Comparison of ENCODE assay signal across 27 cellular contexts in genomic region chr4:172791841-172792240, GRCh38.
"Had no signal": no experiment of that assay in that cellular context is flagged by ENCODE, and none has a peak within 500 bp of the region (broad histone marks: within the 10 kb centered on the region; RNA-seq: fewer than 3 reads in every experiment).

No MANE protein-coding gene starts in this region.

- H3K4me3 ChIP-seq: stomach, suprapubic skin, testis, thoracic aorta, thyroid gland, tibial artery, tibial nerve, transverse colon, upper lobe of left lung, upper lobe of right lung, uterus, vagina had no signal

- H3K4me3 Mint-ChIP-seq: stimulated activated effector memory CD8-positive, alpha-beta T cell treated with anti-CD3 and anti-CD28 coated beads, Interleukin-12 subunit alpha, Interleukin-12 subunit beta, amount 100 ng/mL, for 72 hours; stimulated activated memory B cell treated with anti-CD40 and anti-IgM and Interleukin-4, amounts not matched to agents 10 μg/mL and 1 μg/mL and 100 μg/mL, for 72 hours; stimulated activated naive B cell treated with anti-CD40 and anti-IgM and Interleukin-4, amounts not matched to agents 10 μg/mL and 1 μg/mL and 100 μg/mL, for 72 hours; stimulated activated naive CD8-positive, alpha-beta T cell treated with anti-CD3 and anti-CD28 coated beads, Interleukin-15, amount 100 ng/mL, for 72 hours; stimulated activated naive CD8-positive, alpha-beta T cell treated with anti-CD3 and anti-CD28 coated beads, Interleukin-15, Interleukin-2, amounts not matched to agents 100 ng/mL and 50 ng/mL, for 24 hours; type B pancreatic cell had no signal

- H3K9me3 Mint-ChIP-seq: stimulated activated effector memory CD8-positive, alpha-beta T cell treated with anti-CD3 and anti-CD28 coated beads, Interleukin-12 subunit alpha, Interleukin-12 subunit beta, amount 100 ng/mL, for 72 hours; stimulated activated memory B cell treated with anti-CD40 and anti-IgM and Interleukin-4, amounts not matched to agents 10 μg/mL and 1 μg/mL and 100 μg/mL, for 72 hours; stimulated activated naive B cell treated with anti-CD40 and anti-IgM and Interleukin-4, amounts not matched to agents 10 μg/mL and 1 μg/mL and 100 μg/mL, for 72 hours; stimulated activated naive CD8-positive, alpha-beta T cell treated with anti-CD3 and anti-CD28 coated beads, Interleukin-15, amount 100 ng/mL, for 72 hours; type B pancreatic cell had no signal

- H3K9me3 ChIP-seq: stomach, suprapubic skin, testis, thoracic aorta, thyroid gland, tibial artery, tibial nerve, transverse colon, upper lobe of left lung, upper lobe of right lung, uterus, vagina had no signal

- DNase-seq: stimulated activated CD4-positive, alpha-beta T cell treated with anti-CD3 and anti-CD28 coated beads, Interleukin-2, amount 100 ng/mL, for 48 hours; stimulated activated CD4-positive, alpha-beta T cell treated with anti-CD3 and anti-CD28 coated beads, Interleukin-4, amount 100 ng/mL, for 1 hour; stimulated activated CD4-positive, alpha-beta T cell treated with anti-CD3 and anti-CD28 coated beads, Interleukin-4, amount 100 ng/mL, for 24 hours; stimulated activated CD4-positive, alpha-beta T cell treated with anti-CD3 and anti-CD28 coated beads, Interleukin-4, amount 100 ng/mL, for 4 hours; stimulated activated CD8-positive, alpha-beta memory T cell treated with anti-CD3 and anti-CD28 coated beads, Interleukin-4, amount 100 ng/mL, for 48 hours; stimulated activated naive B cell treated with anti-CD40 and anti-IgM and Interleukin-4, amounts not matched to agents 10 μg/mL and 1 μg/mL and 100 μg/mL, for 72 hours; stimulated activated naive CD4-positive, alpha-beta T cell; stimulated activated naive CD4-positive, alpha-beta T cell treated with Interleukin-2 at 50 U/mL for 16 hours; stimulated activated naive CD8-positive, alpha-beta T cell treated with anti-CD3 and anti-CD28 coated beads, Interleukin-15, amount 100 ng/mL, for 72 hours; stimulated activated naive CD8-positive, alpha-beta T cell treated with anti-CD3 and anti-CD28 coated beads, Interleukin-15, Interleukin-2, amounts not matched to agents 100 U/mL and 50 U/mL, for 24 hours; stomach; substantia nigra; testis; thyroid gland; tibial artery; transverse colon; upper lobe of left lung; upper lobe of right lung; uterus had no signal

- H3K36me3 Mint-ChIP-seq: stimulated activated effector memory CD8-positive, alpha-beta T cell treated with anti-CD3 and anti-CD28 coated beads, Interleukin-12 subunit alpha, Interleukin-12 subunit beta, amount 100 ng/mL, for 72 hours; stimulated activated memory B cell treated with anti-CD40 and anti-IgM and Interleukin-4, amounts not matched to agents 10 μg/mL and 1 μg/mL and 100 μg/mL, for 72 hours; stimulated activated naive B cell treated with anti-CD40 and anti-IgM and Interleukin-4, amounts not matched to agents 10 μg/mL and 1 μg/mL and 100 μg/mL, for 72 hours; type B pancreatic cell had no signal

- H3K27ac Mint-ChIP-seq: stimulated activated effector memory CD8-positive, alpha-beta T cell treated with anti-CD3 and anti-CD28 coated beads, Interleukin-12 subunit alpha, Interleukin-12 subunit beta, amount 100 ng/mL, for 72 hours; stimulated activated memory B cell treated with anti-CD40 and anti-IgM and Interleukin-4, amounts not matched to agents 10 μg/mL and 1 μg/mL and 100 μg/mL, for 72 hours; stimulated activated naive B cell treated with anti-CD40 and anti-IgM and Interleukin-4, amounts not matched to agents 10 μg/mL and 1 μg/mL and 100 μg/mL, for 72 hours; stimulated activated naive CD8-positive, alpha-beta T cell treated with anti-CD3 and anti-CD28 coated beads, Interleukin-15, amount 100 ng/mL, for 72 hours; stimulated activated naive CD8-positive, alpha-beta T cell treated with anti-CD3 and anti-CD28 coated beads, Interleukin-15, Interleukin-2, amounts not matched to agents 100 ng/mL and 50 ng/mL, for 24 hours; type B pancreatic cell had no signal

- H3K27ac ChIP-seq: stomach, suprapubic skin, testis, thoracic aorta, tibial artery, tibial nerve, transverse colon, upper lobe of left lung, upper lobe of right lung, uterus, vagina had no signal

- H3K36me3 ChIP-seq: stomach, suprapubic skin, thoracic aorta, thyroid gland, tibial artery, tibial nerve, transverse colon, upper lobe of left lung, upper lobe of right lung, uterus, vagina had no signal

- H3K4me1 Mint-ChIP-seq: stimulated activated effector memory CD8-positive, alpha-beta T cell treated with anti-CD3 and anti-CD28 coated beads, Interleukin-12 subunit alpha, Interleukin-12 subunit beta, amount 100 ng/mL, for 72 hours; stimulated activated memory B cell treated with anti-CD40 and anti-IgM and Interleukin-4, amounts not matched to agents 10 μg/mL and 1 μg/mL and 100 μg/mL, for 72 hours; stimulated activated naive B cell treated with anti-CD40 and anti-IgM and Interleukin-4, amounts not matched to agents 10 μg/mL and 1 μg/mL and 100 μg/mL, for 72 hours; stimulated activated naive CD8-positive, alpha-beta T cell treated with anti-CD3 and anti-CD28 coated beads, Interleukin-15, amount 100 ng/mL, for 72 hours had no signal

- H3K27me3 ChIP-seq: stomach, suprapubic skin, testis, thyroid gland, tibial artery, tibial nerve, transverse colon, upper lobe of left lung, upper lobe of right lung, uterus, vagina had no signal

- H3K27me3 Mint-ChIP-seq: stimulated activated memory B cell treated with anti-CD40 and anti-IgM and Interleukin-4, amounts not matched to agents 10 μg/mL and 1 μg/mL and 100 μg/mL, for 72 hours; stimulated activated naive CD8-positive, alpha-beta T cell treated with anti-CD3 and anti-CD28 coated beads, Interleukin-15, amount 100 ng/mL, for 72 hours; stimulated activated naive CD8-positive, alpha-beta T cell treated with anti-CD3 and anti-CD28 coated beads, Interleukin-15, Interleukin-2, amounts not matched to agents 100 ng/mL and 50 ng/mL, for 24 hours had no signal

- H3K4me1 ChIP-seq: suprapubic skin, testis, transverse colon, upper lobe of left lung, upper lobe of right lung, uterus, vagina had no signal
